In genomic region chr15:43256341-43256740, GRCh38 we compare ENCODE assay signal across 1 cellular context.
TF ChIP-seq lines count a peak whose summit lies in the region.

No MANE protein-coding gene starts in this region.

TF ChIP-seq in K562, 482 proteins besides CTCF, POLR2A, EP300 and RAD21:
- TF ChIP-seq PRPF4 (IDR thresholded peaks at IDR 0.05; ENCODE audit: insufficient read depth, low read depth, low read length, poor library complexity, severe bottlenecking), result no peak
- no peak for TF ChIP-seq OTX1 (CRISPR knock-in tag; IDR thresholded peaks at IDR 0.05)
- no peak for TF ChIP-seq DMBX1 (CRISPR knock-in tag; IDR thresholded peaks at IDR 0.05; ENCODE audit: borderline replicate concordance)
- TF ChIP-seq MAZ (CRISPR knock-in tag; conservative IDR thresholded peaks at IDR 0.05 in 1 of 2, IDR thresholded peaks at IDR 0.05 in 1 of 2), result no peak
- no peak for TF ChIP-seq FOXK1 (CRISPR knock-in tag; IDR thresholded peaks at IDR 0.05; ENCODE audit: borderline replicate concordance)
- TF ChIP-seq ZBTB1 (CRISPR knock-in tag; IDR thresholded peaks at IDR 0.05; ENCODE audit: borderline replicate concordance, low read depth), result no peak
- no peak for TF ChIP-seq IRF1 (CRISPR knock-in tag; IDR thresholded peaks at IDR 0.05; ENCODE audit: borderline replicate concordance)
- no peak for TF ChIP-seq NUFIP1 (IDR thresholded peaks at IDR 0.05; ENCODE audit: partially characterized antibody)
- TF ChIP-seq SETDB1 (IDR thresholded peaks at IDR 0.05; ENCODE audit: low read length), result no peak
- TF ChIP-seq SMARCE1 (IDR thresholded peaks at IDR 0.05), result no peak
- TF ChIP-seq MED1 (CRISPR knock-in tag; IDR thresholded peaks at IDR 0.05; ENCODE audit: borderline replicate concordance), result no peak
- no peak for TF ChIP-seq ZNF830 (CRISPR knock-in tag; IDR thresholded peaks at IDR 0.05)
- no peak for TF ChIP-seq ZNF668 (CRISPR knock-in tag; IDR thresholded peaks at IDR 0.05)
- TF ChIP-seq ZNF584 (CRISPR knock-in tag; IDR thresholded peaks at IDR 0.05; ENCODE audit: low read depth), result no peak
- no peak for TF ChIP-seq PRDM10 (IDR thresholded peaks at IDR 0.05; ENCODE audit: partially characterized antibody)
